Comparison of ENCODE assay signal across 9 cellular contexts in the genomic region with DNA sequence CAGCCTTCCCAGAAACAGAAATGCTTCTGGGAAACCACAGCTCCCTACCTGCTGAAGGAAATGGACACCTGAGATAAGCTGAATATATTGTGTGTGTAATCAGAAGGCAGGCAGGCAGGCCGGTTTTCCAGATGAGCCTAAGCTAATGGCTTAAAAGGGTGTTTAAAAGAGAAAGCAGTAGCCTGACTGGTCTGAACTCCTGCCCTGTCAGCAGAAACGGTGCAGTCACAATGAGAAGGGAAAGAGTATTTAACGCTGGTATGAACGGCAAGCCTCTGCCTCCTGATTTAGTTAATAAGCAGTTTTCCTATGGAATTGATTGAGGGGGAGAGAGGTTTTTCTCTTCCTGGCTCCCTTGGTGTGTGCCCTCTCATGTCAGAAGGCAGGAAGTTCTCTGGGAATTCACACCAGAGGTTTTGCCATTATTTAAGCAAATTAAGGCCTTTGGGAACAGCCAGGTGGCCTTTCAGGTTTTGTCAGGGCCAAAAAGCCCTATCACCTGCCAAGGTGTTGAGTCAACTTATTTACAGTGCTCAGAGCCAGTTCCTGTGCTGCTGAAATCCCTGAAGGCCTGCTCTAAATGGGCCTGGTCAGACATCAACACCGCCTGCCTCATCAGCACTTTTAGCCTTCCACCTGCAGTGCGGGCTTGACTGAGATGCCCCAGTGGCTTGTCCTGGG. TPM values are rescaled to one million over a fixed set of nuclear protein-coding genes. Genes with fewer than 3 reads are reported as not detected.
DNase-seq lines count a peak whose midpoint lies in the region; ATAC-seq and TF ChIP-seq lines count a peak whose summit lies in the region.
"Had no signal": no experiment of that assay in that cellular context is flagged by ENCODE, and none has a peak within 500 bp of the region (broad histone marks: within the 10 kb centered on the region; RNA-seq: fewer than 3 reads in every experiment).

No MANE protein-coding gene starts in this region.

- TF ChIP-seq CTCF in body of pancreas (IDR thresholded peaks at IDR 0.05), result peak in 4 of 7 experiments; percentile 39 to 57 (median 44)
- no peak for TF ChIP-seq CTCF in left lung (IDR thresholded peaks at IDR 0.05)
- TF ChIP-seq CTCF in vagina (IDR thresholded peaks at IDR 0.05), result no peak
- TF ChIP-seq CTCF in spleen (IDR thresholded peaks at IDR 0.05 in 8 of 11, conservative IDR thresholded peaks at IDR 0.05 in 3 of 11), result no peak

- intact Hi-C loops in body of pancreas (cut with DNase I), result no loop called here
- intact Hi-C loops in left lung (cut with DNase I), result no loop called here
- intact Hi-C loops in vagina (cut with DNase I), result no loop called here
- intact Hi-C loops in spleen (cut with DNase I; ENCODE audit: low total_unique reads), result no loop called here

- ATAC-seq in body of pancreas (peak; percentile 88), left lung (peak; percentile 82), GM21529 (IDR thresholded peaks at IDR 0.05; ENCODE audit: unreplicated experiment) (no peak)

- H3K4me1 ChIP-seq in body of pancreas (peaks cover 94% of the 10 kb centered on the region), left lung (peaks cover 7 to 26% of the 10 kb centered on the region in 2 donors), vagina (peaks cover 7% of the 10 kb centered on the region), spleen (peaks cover 0 to 34% (median 10%) of the 10 kb centered on the region in 6 donors)

- H3K27me3 ChIP-seq in body of pancreas (no peaks in the 10 kb centered on the region), left lung (no peaks in the 10 kb centered on the region), vagina (no peaks in the 10 kb centered on the region), spleen (replicated peaks in 1 of 7) (peaks cover 0 to 5% (median 0%) of the 10 kb centered on the region in 7 donors)

- TF ChIP-seq POLR2A in body of pancreas (IDR thresholded peaks at IDR 0.05), result peak in 2 of 3 donors; percentile 60 to 72
- no peak for TF ChIP-seq POLR2A in vagina (IDR thresholded peaks at IDR 0.05)
- TF ChIP-seq POLR2A in spleen (IDR thresholded peaks at IDR 0.05), result no peak

- DNase-seq in NCI-H2029 (lab: John Stamatoyannopoulos, UW) (peak; percentile 63), body of pancreas (peak; percentile 81 to 95 (median 90)), left lung (peak in 1 of 2 donors; percentile 52), vagina (ENCODE audit: extremely low spot score in 2 of 2) (no peak), spleen (no peak), NK-92 (lab: John Stamatoyannopoulos, UW; ENCODE audit: unreplicated experiment) (no peak)
- DNase-seq: immature natural killer cell had no signal

- no peaks in the 10 kb centered on the region for H3K9me3 ChIP-seq in body of pancreas
- H3K9me3 ChIP-seq in left lung, result no peaks in the 10 kb centered on the region
- H3K9me3 ChIP-seq in vagina, result no peaks in the 10 kb centered on the region
- no peaks in the 10 kb centered on the region for H3K9me3 ChIP-seq in spleen

- no peaks in the 10 kb centered on the region for H3K36me3 ChIP-seq in body of pancreas (replicated peaks in 1 of 2; ENCODE audit: insufficient read depth in 1 of 2, low read depth in 2 of 2)
- H3K36me3 ChIP-seq in left lung, result no peaks in the 10 kb centered on the region
- H3K36me3 ChIP-seq in vagina, result no peaks in the 10 kb centered on the region
- no peaks in the 10 kb centered on the region for H3K36me3 ChIP-seq in spleen

- peak overlapping the region; percentile 89 to 93 (median 90) for H3K27ac ChIP-seq in body of pancreas
- peak overlapping the region; percentile 36 to 41 for H3K27ac ChIP-seq in left lung
- H3K27ac ChIP-seq in vagina, result peak overlapping the region; percentile 9
- peak overlapping the region in 4 of 8 donors; percentile 1 to 39 (median 8) for H3K27ac ChIP-seq in spleen

- 6 to 11% methylated on average over 5 to 6 of the region's 6 CpGs for WGBS in body of pancreas, 2 donors
- 53 to 58% (median 53%) methylated on average over 6 of the region's 6 CpGs for WGBS in spleen, 5 donors

- H3K4me3 ChIP-seq in body of pancreas (no peak overlapping the region), left lung (no peak overlapping the region), vagina (no peak overlapping the region), spleen (no peak overlapping the region)

RNA-seq across cellular contexts. Expression of a gene that starts 41.6 kb away (rescaled TPM):
- total RNA-seq in body of pancreas, result 100 to 1,000 TPM in 1 of 2 donors, 10 to 100 TPM in 1; 95.3 to 107 TPM
- total RNA-seq in left lung, result 100 to 1,000 TPM; 123 to 292 TPM
- 116 TPM for total RNA-seq in vagina
- 10 to 100 TPM in 6 of 7 donors, 1 to 10 TPM in 1; 9.2 to 35.9 (median 16.1) TPM for total RNA-seq in spleen
- polyA plus RNA-seq in spleen, result 1 to 10 TPM; 5.2 to 6.9 (median 5.4) TPM
- total RNA-seq: RPMI7951 had no signal

Comparison
In these comparisons a context has a peak if more than half of its experiments do, and no peak if none do; other contexts are left out.
1. DNase-seq: peak in NCI-H2029 (single experiment) and body of pancreas (4 of 4); none in vagina (0 of 2), spleen (single experiment) and NK-92 (single experiment).
2. CTCF ChIP-seq: peak in body of pancreas (4 of 7); none in left lung (0 of 2), vagina (0 of 3) and spleen (0 of 11).
3. POLR2A ChIP-seq: peak in body of pancreas (2 of 3); none in vagina (0 of 2) and spleen (0 of 3).